Comparison of ENCODE assay signal across 10 cellular contexts in the genomic region with DNA sequence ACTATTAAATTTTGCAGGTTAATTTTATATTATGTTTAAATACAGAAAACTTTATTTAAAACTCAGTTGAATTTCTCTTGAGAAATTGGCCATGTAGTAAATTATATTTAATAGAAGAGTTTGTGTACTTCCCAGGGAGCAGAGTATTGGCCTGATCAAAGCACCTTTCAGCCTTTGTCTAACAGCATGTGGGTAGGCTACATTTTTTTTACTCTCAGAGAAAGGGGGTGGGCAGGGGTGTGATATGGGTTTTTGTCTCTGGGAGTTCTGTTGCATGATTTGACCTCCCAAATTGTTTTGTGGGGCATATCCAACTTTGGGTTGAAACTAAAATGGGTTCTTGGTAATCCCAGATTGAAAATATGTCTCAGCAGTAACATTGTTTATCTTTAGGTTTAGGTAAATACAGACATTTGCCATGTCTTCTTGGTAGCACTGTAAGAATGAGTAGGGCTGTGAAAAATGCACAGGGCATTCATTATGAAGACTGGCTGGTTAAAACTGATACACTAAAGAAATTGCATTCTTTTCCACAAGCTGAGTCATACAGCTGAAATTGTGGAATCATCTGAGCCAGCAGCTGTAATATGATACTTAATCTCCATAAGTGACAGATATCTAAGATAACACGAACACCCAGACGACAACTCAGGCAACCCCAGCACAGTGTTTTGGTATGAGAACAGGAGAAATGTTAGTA.
DNase-seq lines count a peak whose midpoint lies in the region; ATAC-seq and TF ChIP-seq lines count a peak whose summit lies in the region.
"Had no signal": no experiment of that assay in that cellular context is flagged by ENCODE, and none has a peak within 500 bp of the region (broad histone marks: within the 10 kb centered on the region; RNA-seq: fewer than 3 reads in every experiment).

No MANE protein-coding gene starts in this region.

- no peak for TF ChIP-seq CTCF in fibroblast of mammary gland (conservative IDR thresholded peaks at IDR 0.05; ENCODE audit: control insufficient read depth, insufficient read depth, low read depth, low read length)

- peak; percentile 93 for DNase-seq in HCEC 1CT
- DNase-seq in RKO (ENCODE audit: low spot score) = peak; percentile 78
- DNase-seq in fibroblast of mammary gland (ENCODE audit: low read depth) = peak; percentile 90
- DNase-seq in skeletal muscle cell (ENCODE audit: low read depth) = peak; percentile 81
- DNase-seq in NCI-H2029 treated with DMSO at 0.1 percent for 48 hours (lab: John Stamatoyannopoulos, UW) = no peak
- DNase-seq in central memory CD4-positive, alpha-beta T cell = no peak
- DNase-seq: sigmoid colon; stimulated activated naive CD8-positive, alpha-beta T cell treated with anti-CD3 and anti-CD28 coated beads, Interleukin-15, amount 100 ng/mL, for 72 hours had no signal

- no peak for ATAC-seq in HG03280 (IDR thresholded peaks at IDR 0.05; ENCODE audit: unreplicated experiment)
- ATAC-seq in HG02798 (IDR thresholded peaks at IDR 0.05; ENCODE audit: poor library complexity, unreplicated experiment) = no peak
- ATAC-seq: stimulated activated naive CD8-positive, alpha-beta T cell treated with anti-CD3 and anti-CD28 coated beads, Interleukin-15, amount 100 ng/mL, for 72 hours had no signal

- H3K4me3 ChIP-seq in fibroblast of mammary gland (ENCODE audit: control insufficient read depth, low read depth, low read length) (no peak overlapping the region), skeletal muscle cell (ENCODE audit: low read depth, low read length) (no peak overlapping the region)
- H3K4me3 ChIP-seq: sigmoid colon had no signal

Comparison
In these comparisons a context has a peak if more than half of its experiments do, and no peak if none do; other contexts are left out.
1. DNase-seq: peak in HCEC 1CT (single experiment), RKO (single experiment), fibroblast of mammary gland (single experiment) and skeletal muscle cell (single experiment); none in NCI-H2029 treated with DMSO at 0.1 percent for 48 hours (single experiment) and central memory CD4-positive, alpha-beta T cell (single experiment).